9 cellular contexts compared by ENCODE assay signal in the genomic region with DNA sequence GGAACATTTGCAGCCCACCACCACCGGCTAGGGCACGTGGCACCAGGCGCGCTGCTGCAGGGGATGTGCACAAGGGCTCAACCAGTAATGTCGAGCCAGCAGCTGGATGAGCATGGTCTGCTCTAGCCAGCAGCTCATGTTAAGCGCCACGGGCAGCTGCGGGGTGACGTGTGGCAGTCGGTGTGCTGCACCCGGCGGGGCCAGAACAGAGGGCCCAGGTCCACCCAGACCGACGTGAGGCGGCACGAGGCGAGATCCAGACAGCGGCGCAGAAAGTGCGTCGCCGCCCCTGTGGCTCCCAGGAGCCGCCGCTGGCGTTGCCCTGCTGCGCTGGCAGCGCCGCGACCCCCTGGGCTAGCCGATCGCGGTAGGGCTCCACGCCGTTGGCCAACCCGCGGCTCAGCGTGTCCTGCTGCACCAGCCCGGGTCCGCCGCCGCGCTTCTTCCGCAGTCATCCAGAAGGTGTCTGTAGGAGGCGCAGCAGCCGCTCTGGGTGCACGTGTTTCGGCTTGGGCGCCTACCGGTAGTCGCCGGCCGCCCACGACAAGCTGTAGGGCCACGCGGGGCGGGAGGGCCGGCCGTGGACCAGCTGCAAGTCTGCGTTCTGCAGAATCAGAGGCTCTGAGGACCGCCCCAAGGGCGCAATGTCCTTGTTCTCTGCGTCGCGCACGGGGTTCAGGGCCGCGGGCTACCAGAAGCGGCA. TPM values are rescaled to one million over a fixed set of nuclear protein-coding genes. Genes with fewer than 3 reads are reported as not detected.
DNase-seq lines count a peak whose midpoint lies in the region; TF ChIP-seq lines count a peak whose summit lies in the region.
"Had no signal": no experiment of that assay in that cellular context is flagged by ENCODE, and none has a peak within 500 bp of the region (broad histone marks: within the 10 kb centered on the region; RNA-seq: fewer than 3 reads in every experiment).

No MANE protein-coding gene starts in this region.

- H3K36me3 Mint-ChIP-seq in type B pancreatic cell = no peaks in the 10 kb centered on the region

- peak; percentile 41 for DNase-seq in Daoy (ENCODE audit: low read depth)
- peak; percentile 66 for DNase-seq in NCI-H2171 treated with DMSO at 0.1 percent for 48 hours (lab: John Stamatoyannopoulos, UW)
- DNase-seq in activated T-helper 9 cell treated with anti-CD3 and anti-CD28 coated beads, Interleukin-2, amount 50 U/mL, for 16 hours (ENCODE audit: low read depth) = peak; percentile 48
- DNase-seq in head of caudate nucleus = peak in 41 of 42 donors; percentile 40 to 75 (median 58)
- peak in 8 of 10 donors; percentile 51 to 95 (median 66) for DNase-seq in posterior cingulate gyrus
- DNase-seq in type B pancreatic cell (ENCODE audit: extremely low spot score, unreplicated experiment) = no peak
- no peak for DNase-seq in NCI-H82 (lab: John Stamatoyannopoulos, UW)
- no peak for DNase-seq in KBM-7

- TF ChIP-seq CTCF in type B pancreatic cell (conservative IDR thresholded peaks at IDR 0.05) = peak; percentile 60

- peaks cover 39% of the 10 kb centered on the region for H3K27me3 Mint-ChIP-seq in type B pancreatic cell

- no peak overlapping the region for H3K27ac Mint-ChIP-seq in type B pancreatic cell

- H3K9me3 Mint-ChIP-seq in type B pancreatic cell = no peaks in the 10 kb centered on the region

- in situ Hi-C loops in KBM-7 (cut with MboI; ENCODE audit: low pct_unique_long_range_greater_than_20kb, low sequenced_read_pairs) = no loop called here

- intact Hi-C loops in head of caudate nucleus (cut with DNase I) (loop anchor here (2.0 to 10.0 kb wide), 2 partner anchors 44 to 146 kb away; no protein-coding TSS in a partner anchor), posterior cingulate gyrus (cut with DNase I) (loop anchor here (10.0 kb wide), 1 partner anchor 146 kb away; no protein-coding TSS in a partner anchor)

- peaks cover 12% of the 10 kb centered on the region for H3K4me1 Mint-ChIP-seq in type B pancreatic cell (ENCODE audit: unreplicated experiment)

- H3K4me3 Mint-ChIP-seq in type B pancreatic cell = peak overlapping the region; percentile 83

RNA-seq across cellular contexts. Expression of gene GALR3, which starts 4.6 kb away (rescaled TPM):
- total RNA-seq in Daoy (2014; rRNA removed; shearing (Covaris generic)) = not detected in 2 replicates
- total RNA-seq in type B pancreatic cell (ENCODE audit: low replicate concordance) = 0.34 TPM in 1 of 2 replicates, not detected in the other
- total RNA-seq: HT1080 had no signal

RNA-seq across cellular contexts. Expression of gene GCAT, which starts 10.8 kb away (rescaled TPM):
- 44.5 and 44.9 TPM in 2 replicates for total RNA-seq in Daoy (2014; rRNA removed; shearing (Covaris generic))
- 22.3 and 27.4 TPM in 2 replicates for total RNA-seq in type B pancreatic cell (ENCODE audit: low replicate concordance)

RNA-seq across cellular contexts. Expression of gene ANKRD54, which starts 25.6 kb away (rescaled TPM):
- 59.8 and 64.7 TPM in 2 replicates for total RNA-seq in Daoy (2014; rRNA removed; shearing (Covaris generic))
- total RNA-seq in type B pancreatic cell (ENCODE audit: low replicate concordance) = 24.2 and 29.4 TPM in 2 replicates

RNA-seq across cellular contexts. Expression of gene EIF3L, which starts 30.7 kb away (rescaled TPM):
- 288 and 343 TPM in 2 replicates for total RNA-seq in Daoy (2014; rRNA removed; shearing (Covaris generic))
- total RNA-seq in type B pancreatic cell (ENCODE audit: low replicate concordance) = 578 and 740 TPM in 2 replicates

Comparison
In these comparisons a context has a peak if more than half of its experiments do, and no peak if none do; other contexts are left out.
1. DNase-seq: peak in Daoy (single experiment), NCI-H2171 treated with DMSO at 0.1 percent for 48 hours (single experiment), activated T-helper 9 cell treated with anti-CD3 and anti-CD28 coated beads, Interleukin-2, amount 50 U/mL, for 16 hours (single experiment), head of caudate nucleus (41 of 42) and posterior cingulate gyrus (8 of 10); none in type B pancreatic cell (single experiment), NCI-H82 (single experiment) and KBM-7 (single experiment).